In genomic region chr18:49682301-49683190, GRCh38 we compare ENCODE assay signal across 30 cellular contexts.
DNase-seq lines count a peak whose midpoint lies in the region; ATAC-seq, FAIRE-seq and TF ChIP-seq lines count a peak whose summit lies in the region.
"Had no signal": no experiment of that assay in that cellular context is flagged by ENCODE, and none has a peak within 500 bp of the region (broad histone marks: within the 10 kb centered on the region; RNA-seq: fewer than 3 reads in every experiment).

No MANE protein-coding gene starts in this region.

- no peak for FAIRE-seq in astrocyte (lab: Jason Lieb, UNC)
- FAIRE-seq: endothelial cell of umbilical vein, GM19239 had no signal

- DNase-seq in GM23248 (peak; percentile 46), astrocyte (ENCODE audit: low read depth) (peak; percentile 49), glutamatergic neuron (no peak), osteoblast (ENCODE audit: insufficient read length, low spot score, missing footprints) (no peak), activated gamma-delta T cell treated with Interleukin-2 at 50 U/mL for 16 hours (no peak), GM19238 (ENCODE audit: insufficient read length, low spot score) (no peak)
- DNase-seq: activated CD4-positive, alpha-beta T cell treated with anti-CD3 and anti-CD28 coated beads for 1 hour; activated CD8-positive, alpha-beta T cell treated with anti-CD3 and anti-CD28 coated beads for 36 hours; activated naive CD8-positive, alpha-beta T cell treated with anti-CD3 and anti-CD28 coated beads for 36 hours; CD8-positive, alpha-beta memory T cell; foreskin melanocyte; GF-D8; H9; KBM-7; left cardiac atrium; naive B cell; NCI-H1417; NCI-H2029 treated with DMSO at 0.1 percent for 48 hours; NCI-H526 treated with DMSO at 0.1 percent for 48 hours; nucleus accumbens; Peyer's patch; psoas muscle; stimulated activated CD8-positive, alpha-beta memory T cell treated with anti-CD3 and anti-CD28 coated beads, Interleukin-4, amount 100 ng/mL, for 48 hours; stimulated activated naive CD8-positive, alpha-beta T cell treated with anti-CD3 and anti-CD28 coated beads, Interleukin-15, amount 100 ng/mL, for 72 hours had no signal

- no peak for ATAC-seq in HG02610 (IDR thresholded peaks at IDR 0.05; ENCODE audit: unreplicated experiment)
- ATAC-seq: activated CD8-positive, alpha-beta T cell treated with anti-CD3 and anti-CD28 coated beads for 36 hours; psoas muscle; stimulated activated naive CD8-positive, alpha-beta T cell treated with anti-CD3 and anti-CD28 coated beads, Interleukin-15, amount 100 ng/mL, for 72 hours had no signal

- H3K36me3 Mint-ChIP-seq in astrocyte (ENCODE audit: low read depth, unreplicated experiment) (no peaks in the 10 kb centered on the region), glutamatergic neuron (ENCODE audit: unreplicated experiment) (peaks cover 5% of the 10 kb centered on the region)
- H3K36me3 Mint-ChIP-seq: activated naive CD8-positive, alpha-beta T cell treated with anti-CD3 and anti-CD28 coated beads for 36 hours; naive B cell had no signal

- TF ChIP-seq CTCF in astrocyte (IDR thresholded peaks at IDR 0.05; ENCODE audit: insufficient read depth, low read depth, low read length) (no peak), glutamatergic neuron (IDR thresholded peaks at IDR 0.05; ENCODE audit: partially characterized antibody, unreplicated experiment) (no peak), osteoblast (IDR thresholded peaks at IDR 0.05; ENCODE audit: extremely low read depth, low read depth, low read length) (no peak)

- no peak overlapping the region for H3K4me3 Mint-ChIP-seq in astrocyte (ENCODE audit: unreplicated experiment)
- H3K4me3 Mint-ChIP-seq in glutamatergic neuron (ENCODE audit: unreplicated experiment) = no peak overlapping the region
- H3K4me3 Mint-ChIP-seq: activated CD8-positive, alpha-beta T cell treated with anti-CD3 and anti-CD28 coated beads for 36 hours; activated naive CD8-positive, alpha-beta T cell treated with anti-CD3 and anti-CD28 coated beads for 36 hours; B cell; CD8-positive, alpha-beta memory T cell; H9; naive B cell; stimulated activated naive CD8-positive, alpha-beta T cell treated with anti-CD3 and anti-CD28 coated beads, Interleukin-15, amount 100 ng/mL, for 72 hours; T-helper 1 cell treated with Interleukin-12 subunit alpha and Interleukin-12 subunit beta and Interleukin-4 antibody, amounts not matched to agents 30 μg/mL and 1 μg/mL, for 36 hours had no signal

- H3K27me3 Mint-ChIP-seq in astrocyte (ENCODE audit: low read depth, unreplicated experiment) = peaks cover 1% of the 10 kb centered on the region
- no peaks in the 10 kb centered on the region for H3K27me3 Mint-ChIP-seq in glutamatergic neuron (ENCODE audit: unreplicated experiment)
- H3K27me3 Mint-ChIP-seq: activated naive CD8-positive, alpha-beta T cell treated with anti-CD3 and anti-CD28 coated beads for 36 hours; stimulated activated naive CD8-positive, alpha-beta T cell treated with anti-CD3 and anti-CD28 coated beads, Interleukin-15, amount 100 ng/mL, for 72 hours had no signal

- H3K9me2 ChIP-seq in GM23248 (ENCODE audit: insufficient read depth) = no peaks in the 10 kb centered on the region

- H3K4me3 ChIP-seq in GM23248 (no peak overlapping the region), astrocyte (ENCODE audit: insufficient read depth, low read depth, low read length) (no peak overlapping the region), osteoblast (ENCODE audit: insufficient read depth, low read length) (no peak overlapping the region)
- H3K4me3 ChIP-seq: Peyer's patch, psoas muscle, SJSA1 had no signal

- H3K4me2 ChIP-seq in GM23248 (ENCODE audit: unreplicated experiment) (no peak overlapping the region), astrocyte (ENCODE audit: low read length) (no peak overlapping the region), osteoblast (ENCODE audit: insufficient read depth, low read length) (no peak overlapping the region)

- H3K4me1 Mint-ChIP-seq in astrocyte (ENCODE audit: low read depth, unreplicated experiment) (peaks cover 7% of the 10 kb centered on the region), glutamatergic neuron (ENCODE audit: low read depth, unreplicated experiment) (peaks cover 13% of the 10 kb centered on the region)
- H3K4me1 Mint-ChIP-seq: activated naive CD8-positive, alpha-beta T cell treated with anti-CD3 and anti-CD28 coated beads for 36 hours; H9; stimulated activated naive CD8-positive, alpha-beta T cell treated with anti-CD3 and anti-CD28 coated beads, Interleukin-15, amount 100 ng/mL, for 72 hours had no signal

- H3K4me1 ChIP-seq in GM23248 (ENCODE audit: insufficient read depth) = no peaks in the 10 kb centered on the region
- H3K4me1 ChIP-seq in astrocyte (ENCODE audit: insufficient read depth, low read length) = peaks cover 12% of the 10 kb centered on the region
- peaks cover 17% of the 10 kb centered on the region for H3K4me1 ChIP-seq in osteoblast (ENCODE audit: insufficient read depth, low read length)
- H3K4me1 ChIP-seq: psoas muscle had no signal

- WGBS in GM23248 (ENCODE audit: low coverage in 1 of 2, low lambda C conversion rate in 2 of 2, missing lambda C conversion rate in 2 of 2), 2 experiments = 71 to 72% methylated on average over 8 of the region's 8 CpGs

- no peaks in the 10 kb centered on the region for H3F3A ChIP-seq in GM23248 (ENCODE audit: insufficient read depth)

- no peaks in the 10 kb centered on the region for H3K36me3 ChIP-seq in GM23248 (ENCODE audit: low read depth)
- H3K36me3 ChIP-seq in astrocyte (ENCODE audit: insufficient read depth, low read length) = no peaks in the 10 kb centered on the region
- H3K36me3 ChIP-seq in osteoblast (ENCODE audit: insufficient read depth, low read length) = no peaks in the 10 kb centered on the region
- H3K36me3 ChIP-seq: Peyer's patch, SJSA1 had no signal

- H3K9me3 ChIP-seq in GM23248 (ENCODE audit: low read depth) (no peaks in the 10 kb centered on the region), astrocyte (ENCODE audit: insufficient read depth, low read depth, low read length) (no peaks in the 10 kb centered on the region), osteoblast (ENCODE audit: low read depth, low read length) (no peaks in the 10 kb centered on the region)
- H3K9me3 ChIP-seq: Peyer's patch, psoas muscle, SJSA1 had no signal

- in situ Hi-C loops in GM23248 (cut with MboI) = no loop called here

- no peaks in the 10 kb centered on the region for H4K20me1 ChIP-seq in GM23248 (ENCODE audit: insufficient read depth)
- no peaks in the 10 kb centered on the region for H4K20me1 ChIP-seq in astrocyte (ENCODE audit: insufficient read depth, low read length)
- no peaks in the 10 kb centered on the region for H4K20me1 ChIP-seq in osteoblast (ENCODE audit: insufficient read depth, low read length)

- H2AFZ ChIP-seq in GM23248 (no peak overlapping the region), astrocyte (ENCODE audit: low read depth, low read length) (no peak overlapping the region), osteoblast (ENCODE audit: low read length) (no peak overlapping the region)

- H3K9me3 Mint-ChIP-seq in astrocyte (ENCODE audit: unreplicated experiment) (peaks cover 4% of the 10 kb centered on the region), glutamatergic neuron (ENCODE audit: unreplicated experiment) (peaks cover 4% of the 10 kb centered on the region)
- H3K9me3 Mint-ChIP-seq: activated CD8-positive, alpha-beta T cell treated with anti-CD3 and anti-CD28 coated beads for 36 hours; activated naive CD8-positive, alpha-beta T cell treated with anti-CD3 and anti-CD28 coated beads for 36 hours; CD8-positive, alpha-beta memory T cell; H9; stimulated activated naive CD8-positive, alpha-beta T cell treated with anti-CD3 and anti-CD28 coated beads, Interleukin-15, amount 100 ng/mL, for 72 hours; T-helper 1 cell treated with Interleukin-12 subunit alpha and Interleukin-12 subunit beta and Interleukin-4 antibody, amounts not matched to agents 30 μg/mL and 1 μg/mL, for 36 hours had no signal

- H3K27ac ChIP-seq in GM23248 (no peak overlapping the region), astrocyte (ENCODE audit: low read depth, low read length) (no peak overlapping the region), osteoblast (ENCODE audit: low read depth, low read length) (peak overlapping the region; percentile 55)
- H3K27ac ChIP-seq: Peyer's patch, psoas muscle, SJSA1 had no signal

- H3K27ac Mint-ChIP-seq in astrocyte (ENCODE audit: unreplicated experiment) (no peak overlapping the region), glutamatergic neuron (ENCODE audit: unreplicated experiment) (peak overlapping the region; percentile 31)
- H3K27ac Mint-ChIP-seq: activated CD8-positive, alpha-beta T cell treated with anti-CD3 and anti-CD28 coated beads for 36 hours; activated naive CD8-positive, alpha-beta T cell treated with anti-CD3 and anti-CD28 coated beads for 36 hours; B cell; CD8-positive, alpha-beta memory T cell; naive B cell; stimulated activated naive CD8-positive, alpha-beta T cell treated with anti-CD3 and anti-CD28 coated beads, Interleukin-15, amount 100 ng/mL, for 72 hours; T-helper 1 cell treated with Interleukin-12 subunit alpha and Interleukin-12 subunit beta and Interleukin-4 antibody, amounts not matched to agents 30 μg/mL and 1 μg/mL, for 36 hours had no signal

- no peak overlapping the region for H3K9ac ChIP-seq in GM23248
- H3K9ac ChIP-seq in astrocyte (ENCODE audit: low read length) = no peak overlapping the region

- H3K79me2 ChIP-seq in GM23248 (ENCODE audit: insufficient read depth) = no peaks in the 10 kb centered on the region
- no peaks in the 10 kb centered on the region for H3K79me2 ChIP-seq in astrocyte (ENCODE audit: insufficient read depth, low read length)
- H3K79me2 ChIP-seq in osteoblast (ENCODE audit: insufficient read depth, low read length) = no peaks in the 10 kb centered on the region

- H3K27me3 ChIP-seq in GM23248 (replicated peaks; ENCODE audit: insufficient read depth) (no peaks in the 10 kb centered on the region), astrocyte (ENCODE audit: insufficient read depth, low read length) (no peaks in the 10 kb centered on the region), osteoblast (ENCODE audit: insufficient read depth, low read length) (no peaks in the 10 kb centered on the region)
- H3K27me3 ChIP-seq: Peyer's patch, SJSA1 had no signal

Comparison
In these comparisons a context has a peak if more than half of its experiments do, and no peak if none do; other contexts are left out.
1. DNase-seq: peak in GM23248 (single experiment) and astrocyte (single experiment); none in glutamatergic neuron (single experiment), osteoblast (single experiment), activated gamma-delta T cell treated with Interleukin-2 at 50 U/mL for 16 hours (single experiment) and GM19238 (single experiment).